In the genomic region with DNA sequence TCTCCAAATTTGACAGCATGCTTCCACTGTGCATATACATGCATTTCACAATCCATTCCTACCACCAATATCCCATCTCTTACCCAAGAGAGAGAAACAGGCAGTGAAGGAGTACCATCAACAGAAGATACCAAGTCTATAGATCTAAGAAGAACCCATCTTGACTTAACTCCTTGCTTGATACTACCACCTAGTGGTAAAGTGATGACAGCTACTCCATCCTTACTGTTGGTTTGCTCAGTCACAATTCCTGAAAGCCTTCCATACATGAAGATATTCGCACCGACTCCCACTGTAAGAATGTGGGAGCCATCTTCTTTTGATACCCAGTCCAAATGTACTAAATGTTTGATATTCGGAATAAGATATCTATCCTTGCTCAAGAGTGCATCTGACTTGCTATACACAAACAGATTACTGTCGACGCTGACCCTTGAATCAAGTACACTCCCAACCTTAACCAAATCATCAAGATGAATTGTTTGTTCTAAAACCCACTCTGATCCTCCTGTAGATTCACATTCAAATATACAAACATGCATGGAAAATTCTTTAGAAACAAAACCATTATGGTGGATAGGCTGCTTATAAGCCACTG, we compare ENCODE assay signal across 8 cellular contexts.
DNase-seq lines count a peak whose midpoint lies in the region; ATAC-seq and TF ChIP-seq lines count a peak whose summit lies in the region.

No MANE protein-coding gene starts in this region.

- H3K4me1 ChIP-seq in HCT116 (ENCODE audit: control insufficient read depth in 1 of 2, insufficient read depth in 2 of 2, low read length in 2 of 2) (peaks cover 0 to 7% of the 10 kb centered on the region in 2 experiments; a peak in 2 of 4 replicates), Panc1 (ENCODE audit: control insufficient read depth, insufficient read depth, low read length) (no peaks in the 10 kb centered on the region), foreskin keratinocyte (no peaks in the 10 kb centered on the region), esophagus squamous epithelium (no peaks in the 10 kb centered on the region)

- intact Hi-C loops in HCT116 (cut with micrococcal nuclease): loop anchor here (2.0 to 5.0 kb wide), 4 partner anchors 92 to 337 kb away; no protein-coding TSS in a partner anchor
- intact Hi-C loops in Panc1 (cut with micrococcal nuclease; ENCODE audit: unreplicated experiment): no loop called here
- intact Hi-C loops in esophagus squamous epithelium (cut with DNase I): no loop called here

- no peak overlapping the region for H3K4me2 ChIP-seq in HCT116 (ENCODE audit: low read length)

- H3K27ac ChIP-seq in HCT116 (ENCODE audit: low read depth, low read length): no peak overlapping the region
- no peak overlapping the region for H3K27ac ChIP-seq in Panc1 (ENCODE audit: low read length)
- H3K27ac ChIP-seq in foreskin keratinocyte: no peak overlapping the region
- H3K27ac ChIP-seq in esophagus squamous epithelium: no peak overlapping the region

- no peak overlapping the region for H3K4me3 Mint-ChIP-seq in activated T-cell treated with anti-CD3 and anti-CD28 coated beads, Interleukin-2, amount 50 U/mL, for 24 hours

- H2AFZ ChIP-seq in HCT116 (ENCODE audit: low read depth, low read length, poor library complexity, severe bottlenecking): no peak overlapping the region

- H3K27ac Mint-ChIP-seq in activated T-cell treated with anti-CD3 and anti-CD28 coated beads, Interleukin-2, amount 50 U/mL, for 24 hours: no peak overlapping the region

- no peaks in the 10 kb centered on the region for H3K9me2 ChIP-seq in HCT116 (ENCODE audit: insufficient read depth)

- BruUV-seq in HCT116 (replicated peaks; lab: Mats Ljungman, UMichigan) (no TSS peak), Panc1 (replicated peaks; lab: Mats Ljungman, UMichigan) (no TSS peak)

- no peaks in the 10 kb centered on the region for H4K20me1 ChIP-seq in HCT116 (ENCODE audit: insufficient read depth)

- H3K4me3 ChIP-seq in HCT116 (replicated peaks in 1 of 2; ENCODE audit: low read depth in 1 of 2, low read length in 2 of 2) (no peak overlapping the region), Panc1 (ENCODE audit: low read depth in 2 of 2, low read length in 2 of 2) (no peak overlapping the region), esophagus squamous epithelium (no peak overlapping the region)

- WGBS in esophagus squamous epithelium, 2 donors: 79 to 80% methylated on average over 5 of the region's 5 CpGs

- H3K4me1 Mint-ChIP-seq in activated T-cell treated with anti-CD3 and anti-CD28 coated beads, Interleukin-2, amount 50 U/mL, for 24 hours (ENCODE audit: low read depth): peaks cover 2% of the 10 kb centered on the region

- no peaks in the 10 kb centered on the region for H3K9me3 Mint-ChIP-seq in activated T-cell treated with anti-CD3 and anti-CD28 coated beads, Interleukin-2, amount 50 U/mL, for 24 hours

- no peaks in the 10 kb centered on the region for H3K79me2 ChIP-seq in HCT116 (ENCODE audit: insufficient read depth, low read length)

- H3K27me3 Mint-ChIP-seq in activated T-cell treated with anti-CD3 and anti-CD28 coated beads, Interleukin-2, amount 50 U/mL, for 24 hours: no peaks in the 10 kb centered on the region

- TF ChIP-seq POLR2A in HCT116 (IDR thresholded peaks at IDR 0.05; ENCODE audit: borderline replicate concordance, extremely low read depth, insufficient read depth, insufficient read length): no peak
- no peak for TF ChIP-seq POLR2A in esophagus squamous epithelium (IDR thresholded peaks at IDR 0.05)

- no peak overlapping the region for H3K9ac ChIP-seq in HCT116 (ENCODE audit: low read length)

- H3K36me3 ChIP-seq in HCT116 (ENCODE audit: control insufficient read depth in 1 of 2, insufficient read depth in 2 of 2, low read length in 2 of 2) (no peaks in the 10 kb centered on the region), Panc1 (ENCODE audit: control insufficient read depth, insufficient read depth, low read length) (no peaks in the 10 kb centered on the region), esophagus squamous epithelium (peaks cover 0 to 16% (median 0%) of the 10 kb centered on the region in 3 donors)

- ATAC-seq in HCT116 (peak; percentile 95), Panc1 (peak; percentile 90), foreskin keratinocyte (peak; percentile 83)

- H3K27me3 ChIP-seq in HCT116 (ENCODE audit: insufficient read depth, low read length) (no peaks in the 10 kb centered on the region), Panc1 (ENCODE audit: control insufficient read depth, insufficient read depth, low read length) (no peaks in the 10 kb centered on the region), foreskin keratinocyte (no peaks in the 10 kb centered on the region), esophagus squamous epithelium (no peaks in the 10 kb centered on the region)

- peak; percentile 74 for TF ChIP-seq RAD21 in HCT116 (IDR thresholded peaks at IDR 0.05; ENCODE audit: low read depth)

- peaks cover 3% of the 10 kb centered on the region for H3K36me3 Mint-ChIP-seq in activated T-cell treated with anti-CD3 and anti-CD28 coated beads, Interleukin-2, amount 50 U/mL, for 24 hours (ENCODE audit: low read depth)

- RAD21 ChIA-PET in HCT116 (lab: Charles Lee; ENCODE audit: low non-redundant PET in 1 of 2, low total read pairs in 2 of 2, uncharacterized antibody in 2 of 2, unreplicated experiment in 2 of 2): interaction anchor here in 1 of 2 experiments (0.9 to 1.4 kb wide), 2 partner anchors 213 to 337 kb away, joined by 3 to 6 read pairs; no protein-coding TSS in a partner anchor

- peak; percentile 40 to 78 (median 73); a peak in 5 of 6 replicates for TF ChIP-seq CTCF in HCT116 (IDR thresholded peaks at IDR 0.05 in 2 of 3, conservative IDR thresholded peaks at IDR 0.05 in 1 of 3; ENCODE audit: borderline replicate concordance in 1 of 3, insufficient read depth in 1 of 3, low read depth in 2 of 3, low read length in 2 of 3)
- TF ChIP-seq CTCF in Panc1 (IDR thresholded peaks at IDR 0.05): peak; percentile 68
- TF ChIP-seq CTCF in foreskin keratinocyte (conservative IDR thresholded peaks at IDR 0.05): peak; percentile 77
- TF ChIP-seq CTCF in esophagus squamous epithelium (IDR thresholded peaks at IDR 0.05): peak in 3 of 6 experiments; percentile 26 to 54 (median 31)

- POLR2A ChIA-PET in HCT116 (lab: Charles Lee): no interaction called here
- POLR2A ChIA-PET in Panc1 (lab: Charles Lee): no interaction called here

- in situ Hi-C loops in Panc1 (cut with HindIII; ENCODE audit: low pct_unique_long_range_greater_than_20kb, low sequenced_read_pairs): no loop called here

- DNase-seq in AML-193 (lab: John Stamatoyannopoulos, UW) (peak; percentile 18 to 41), HCT116 (ENCODE audit: low read depth, low spot score) (peak; percentile 50), Panc1 (ENCODE audit: low read depth, low spot score) (peak; percentile 41), foreskin keratinocyte (peak; percentile 22 to 44), NCI-H510A treated with DMSO at 0.1 percent for 48 hours (lab: John Stamatoyannopoulos, UW) (no peak), esophagus squamous epithelium (lab: John Stamatoyannopoulos, UW) (no peak)
- no peak for DNase-seq in activated CD4-positive, alpha-beta T cell treated with anti-CD3 and anti-CD28 coated beads for 48 hours
- DNase-seq in activated T-cell treated with anti-CD3 and anti-CD28 coated beads, Interleukin-2, amount 50 U/mL, for 24 hours: no peak

- no peaks in the 10 kb centered on the region for H3K9me3 ChIP-seq in HCT116 (ENCODE audit: control insufficient read depth in 1 of 2, insufficient read depth in 1 of 2, low read depth in 1 of 2, low read length in 2 of 2)
- no peaks in the 10 kb centered on the region for H3K9me3 ChIP-seq in Panc1 (ENCODE audit: control insufficient read depth, insufficient read depth, low read depth, low read length)
- H3K9me3 ChIP-seq in esophagus squamous epithelium: no peaks in the 10 kb centered on the region

- CTCF ChIA-PET in HCT116 (lab: Charles Lee) (interaction anchor here (0.6 to 1.6 kb wide), 4 partner anchors 11 to 336 kb away, joined by 3 to 6 read pairs (median 4); no protein-coding TSS in a partner anchor), Panc1 (lab: Charles Lee) (interaction anchor here (0.6 to 1.2 kb wide), 3 partner anchors 15 to 337 kb away, joined by 3 to 4 read pairs (median 4); no protein-coding TSS in a partner anchor)

TF ChIP-seq in HCT116, 20 proteins besides CTCF, POLR2A, EP300 and RAD21:
- no peak for TF ChIP-seq ELF1 (IDR thresholded peaks at IDR 0.05; ENCODE audit: borderline replicate concordance, low read depth)
- TF ChIP-seq EGR1 (IDR thresholded peaks at IDR 0.05; ENCODE audit: low read depth): no peak
- TF ChIP-seq, protein P1, sequence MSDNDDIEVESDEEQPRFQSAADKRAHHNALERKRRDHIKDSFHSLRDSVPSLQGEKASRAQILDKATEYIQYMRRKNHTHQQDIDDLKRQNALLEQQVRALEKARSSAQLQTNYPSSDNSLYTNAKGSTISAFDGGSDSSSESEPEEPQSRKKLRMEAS (IDR thresholded peaks at IDR 0.05): no peak
- TF ChIP-seq, protein P2, sequence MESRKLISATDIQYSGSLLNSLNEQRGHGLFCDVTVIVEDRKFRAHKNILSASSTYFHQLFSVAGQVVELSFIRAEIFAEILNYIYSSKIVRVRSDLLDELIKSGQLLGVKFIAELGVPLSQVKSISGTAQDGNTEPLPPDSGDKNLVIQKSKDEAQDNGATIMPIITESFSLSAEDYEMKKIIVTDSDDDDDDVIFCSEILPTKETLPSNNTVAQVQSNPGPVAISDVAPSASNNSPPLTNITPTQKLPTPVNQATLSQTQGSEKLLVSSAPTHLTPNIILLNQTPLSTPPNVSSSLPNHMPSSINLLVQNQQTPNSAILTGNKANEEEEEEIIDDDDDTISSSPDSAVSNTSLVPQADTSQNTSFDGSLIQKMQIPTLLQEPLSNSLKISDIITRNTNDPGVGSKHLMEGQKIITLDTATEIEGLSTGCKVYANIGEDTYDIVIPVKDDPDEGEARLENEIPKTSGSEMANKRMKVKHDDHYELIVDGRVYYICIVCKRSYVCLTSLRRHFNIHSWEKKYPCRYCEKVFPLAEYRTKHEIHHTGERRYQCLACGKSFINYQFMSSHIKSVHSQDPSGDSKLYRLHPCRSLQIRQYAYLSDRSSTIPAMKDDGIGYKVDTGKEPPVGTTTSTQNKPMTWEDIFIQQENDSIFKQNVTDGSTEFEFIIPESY (IDR thresholded peaks at IDR 0.05; ENCODE audit: extremely low read depth, insufficient replicate concordance, low read length): no peak
- no peak for TF ChIP-seq YY1 (IDR thresholded peaks at IDR 0.05; ENCODE audit: extremely low read depth, insufficient replicate concordance, low read depth, low read length)
- no peak for TF ChIP-seq SP1 (IDR thresholded peaks at IDR 0.05; ENCODE audit: low read depth)
- TF ChIP-seq EZH2 (IDR thresholded peaks at IDR 0.05): no peak

Comparison
In these comparisons a context has a peak if more than half of its experiments do, and no peak if none do; other contexts are left out.
1. DNase-seq: peak in AML-193 (2 of 2), HCT116 (single experiment), Panc1 (single experiment) and foreskin keratinocyte (2 of 2); none in activated CD4-positive, alpha-beta T cell treated with anti-CD3 and anti-CD28 coated beads for 48 hours (single experiment), NCI-H510A treated with DMSO at 0.1 percent for 48 hours (single experiment), esophagus squamous epithelium (single experiment) and activated T-cell treated with anti-CD3 and anti-CD28 coated beads, Interleukin-2, amount 50 U/mL, for 24 hours (single experiment).
2. Peak in every context shown above with its lines, with median percentiles within 50 percentile points of each other: ATAC-seq.